In the genomic region with DNA sequence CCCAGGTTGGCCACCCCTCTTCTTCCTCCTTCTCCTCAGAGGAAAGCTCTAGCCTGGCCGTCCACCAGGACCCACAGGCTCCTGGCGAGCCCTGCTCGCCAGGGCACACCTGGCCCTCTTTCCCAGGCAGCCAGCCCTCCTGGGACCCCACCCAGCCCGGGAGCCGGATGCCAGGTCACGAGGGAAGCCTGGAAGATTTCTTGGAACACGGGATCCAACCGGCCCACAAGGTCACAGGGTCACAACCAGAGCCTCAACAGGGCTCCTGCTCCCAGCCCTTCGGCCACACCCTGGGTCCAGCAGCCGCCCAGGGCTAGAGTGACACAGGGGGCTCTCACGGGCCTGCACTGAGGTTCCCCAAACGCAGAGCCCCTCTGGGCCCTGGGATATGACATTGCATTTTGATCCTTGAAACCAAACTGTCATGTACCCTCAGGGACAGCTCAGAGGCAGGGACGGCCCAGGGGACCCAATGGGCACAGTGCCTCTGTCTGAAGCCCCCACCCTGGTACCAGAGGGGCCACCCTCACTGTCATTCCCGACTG, we compare ENCODE assay signal across 14 cellular contexts. TPM values are rescaled to one million over a fixed set of nuclear protein-coding genes. Genes with fewer than 3 reads are reported as not detected.
A peak's percentile ranks its signal among the peaks of the same experiment; 100 is the strongest.
DNase-seq lines count a peak whose midpoint lies in the region; ATAC-seq and TF ChIP-seq lines count a peak whose summit lies in the region.
"Had no signal": no experiment of that assay in that cellular context is flagged by ENCODE, and none has a peak within 500 bp of the region (broad histone marks: within the 10 kb centered on the region; RNA-seq: fewer than 3 reads in every experiment).

No MANE protein-coding gene starts in this region.

- no peak overlapping the region for H2AFZ ChIP-seq in OCI-LY1 (ENCODE audit: low read length)

- no peak for TF ChIP-seq EP300 in esophagus muscularis mucosa (IDR thresholded peaks at IDR 0.05)

- no peak overlapping the region for H3K27ac Mint-ChIP-seq in CD4-positive, CD25-positive, alpha-beta regulatory T cell

- no peaks in the 10 kb centered on the region for H4K20me1 ChIP-seq in OCI-LY1 (ENCODE audit: insufficient read depth, low read length)

- no peaks in the 10 kb centered on the region for H3F3A ChIP-seq in OCI-LY1 (ENCODE audit: insufficient read depth, low read length)

- no peaks in the 10 kb centered on the region for H3K27me3 Mint-ChIP-seq in CD4-positive, CD25-positive, alpha-beta regulatory T cell
- H3K27me3 Mint-ChIP-seq: activated CD4-positive, alpha-beta memory T cell treated with anti-CD3 and anti-CD28 coated beads for 36 hours had no signal

- no peaks in the 10 kb centered on the region for H3K79me2 ChIP-seq in OCI-LY1 (ENCODE audit: insufficient read depth, low read length)

- no peak overlapping the region for H3K4me3 ChIP-seq in CD4-positive, CD25-positive, alpha-beta regulatory T cell (ENCODE audit: low read depth, low read length)
- H3K4me3 ChIP-seq in OCI-LY1 (ENCODE audit: low read depth, low read length, poor library complexity, severe bottlenecking) (no peak overlapping the region), esophagus muscularis mucosa (no peak overlapping the region), skin epidermis (no peak overlapping the region)

- H3K36me3 Mint-ChIP-seq in CD4-positive, CD25-positive, alpha-beta regulatory T cell, result peaks cover 3% of the 10 kb centered on the region

- TF ChIP-seq POLR2A in esophagus muscularis mucosa (IDR thresholded peaks at IDR 0.05; ENCODE audit: low read depth), result peak; percentile 27

- WGBS in esophagus muscularis mucosa, result 58% methylated on average over 11 of the region's 14 CpGs

- peak overlapping the region; percentile 99 for H3K27ac ChIP-seq in CD4-positive, CD25-positive, alpha-beta regulatory T cell (ENCODE audit: insufficient read depth, low read length, poor library complexity, severe bottlenecking)
- H3K27ac ChIP-seq in OCI-LY1 (ENCODE audit: low read depth, low read length, poor library complexity, severe bottlenecking), result peak overlapping the region; percentile 95
- peak overlapping the region; percentile 99 to 100 (median 100) for H3K27ac ChIP-seq in esophagus muscularis mucosa (replicated peaks in 1 of 4)
- peak overlapping the region in 11 of 21 experiments; percentile 0 to 91 (median 57) for H3K27ac ChIP-seq in skin epidermis

- H3K36me3 ChIP-seq in CD4-positive, CD25-positive, alpha-beta regulatory T cell (ENCODE audit: control insufficient read depth, insufficient read depth, low read length), result peaks cover 38% of the 10 kb centered on the region
- H3K36me3 ChIP-seq in OCI-LY1 (ENCODE audit: insufficient read depth, low read length), result peaks cover 27% of the 10 kb centered on the region; the same call in 1 of the 2 replicates
- H3K36me3 ChIP-seq in esophagus muscularis mucosa, result peaks cover 27 to 82% (median 65%) of the 10 kb centered on the region in 4 donors

- no peak for ATAC-seq in CD4-positive, CD25-positive, alpha-beta regulatory T cell (ENCODE audit: low read depth in 2 of 2)
- ATAC-seq in HG03460 (IDR thresholded peaks at IDR 0.05; ENCODE audit: unreplicated experiment), result no peak
- ATAC-seq: activated naive CD4-positive, alpha-beta T cell treated with anti-CD3 and anti-CD28 coated beads, Interleukin-2, amount 50 U/mL, for 72 hours had no signal

- H3K9me3 Mint-ChIP-seq in CD4-positive, CD25-positive, alpha-beta regulatory T cell, result no peaks in the 10 kb centered on the region
- H3K9me3 Mint-ChIP-seq: activated CD4-positive, alpha-beta memory T cell treated with anti-CD3 and anti-CD28 coated beads for 36 hours; activated naive CD4-positive, alpha-beta T cell treated with anti-CD3 and anti-CD28 coated beads, Interleukin-2, amount 50 U/mL, for 72 hours had no signal

- H3K9ac ChIP-seq in OCI-LY1 (ENCODE audit: low read length), result no peak overlapping the region

- no peak for DNase-seq in CD4-positive, CD25-positive, alpha-beta regulatory T cell
- no peak for DNase-seq in esophagus muscularis mucosa (ENCODE audit: extremely low spot score)
- DNase-seq in occipital lobe (lab: John Stamatoyannopoulos, UW), result no peak
- DNase-seq in amygdala (lab: John Stamatoyannopoulos, UW), result no peak
- no peak for DNase-seq in COLO829 (ENCODE audit: low spot score)
- DNase-seq: activated CD4-positive, alpha-beta memory T cell treated with anti-CD3 and anti-CD28 coated beads for 36 hours; Kasumi-1; midbrain; NCI-H2107; T-helper 1 cell had no signal

- H3K27me3 ChIP-seq in CD4-positive, CD25-positive, alpha-beta regulatory T cell (ENCODE audit: control insufficient read depth, insufficient read depth, low read length), result no peaks in the 10 kb centered on the region
- H3K27me3 ChIP-seq in OCI-LY1 (ENCODE audit: insufficient read depth, low read length) (no peaks in the 10 kb centered on the region), esophagus muscularis mucosa (no peaks in the 10 kb centered on the region)

- peak overlapping the region in 3 of 4 donors; percentile 22 to 82 (median 47) for H3K4me3 Mint-ChIP-seq in CD4-positive, CD25-positive, alpha-beta regulatory T cell
- H3K4me3 Mint-ChIP-seq: activated CD4-positive, alpha-beta memory T cell treated with anti-CD3 and anti-CD28 coated beads for 36 hours had no signal

- no peaks in the 10 kb centered on the region for H3K9me2 ChIP-seq in OCI-LY1 (ENCODE audit: low read depth, low read length)

- H3K4me1 Mint-ChIP-seq in CD4-positive, CD25-positive, alpha-beta regulatory T cell, result peaks cover 0 to 69% (median 12%) of the 10 kb centered on the region in 4 donors

- peaks cover 88% of the 10 kb centered on the region for H3K4me1 ChIP-seq in CD4-positive, CD25-positive, alpha-beta regulatory T cell (ENCODE audit: control insufficient read depth, insufficient read depth, low read length, poor library complexity, severe bottlenecking)
- peaks cover 74% of the 10 kb centered on the region for H3K4me1 ChIP-seq in OCI-LY1 (ENCODE audit: insufficient read depth, low read length, severe bottlenecking)
- peaks cover 86 to 95% (median 91%) of the 10 kb centered on the region in 4 donors for H3K4me1 ChIP-seq in esophagus muscularis mucosa

- no peaks in the 10 kb centered on the region for H3K9me3 ChIP-seq in CD4-positive, CD25-positive, alpha-beta regulatory T cell (ENCODE audit: control insufficient read depth in 2 of 2, low read length in 2 of 2)
- no peaks in the 10 kb centered on the region for H3K9me3 ChIP-seq in OCI-LY1 (ENCODE audit: low read length)
- no peaks in the 10 kb centered on the region for H3K9me3 ChIP-seq in esophagus muscularis mucosa

- H3K4me2 ChIP-seq in OCI-LY1 (ENCODE audit: low read length), result no peak overlapping the region

- TF ChIP-seq CTCF in OCI-LY1 (IDR thresholded peaks at IDR 0.05; ENCODE audit: low read length), result no peak
- no peak for TF ChIP-seq CTCF in esophagus muscularis mucosa (IDR thresholded peaks at IDR 0.05)

- intact Hi-C loops in esophagus muscularis mucosa (cut with DNase I), result no loop called here

RNA-seq across cellular contexts. Expression of a gene that starts 5.5 kb away (rescaled TPM):
- total RNA-seq in CD4-positive, CD25-positive, alpha-beta regulatory T cell, result 340 TPM
- polyA plus RNA-seq in CD4-positive, CD25-positive, alpha-beta regulatory T cell, result 10 to 100 TPM; 28.7 to 38.2 (median 32.0) TPM
- total RNA-seq in esophagus muscularis mucosa (100 to 1,000 TPM; 113 to 267 (median 193) TPM), occipital lobe (16.8 TPM)

RNA-seq across cellular contexts. Expression of a gene that starts 30.1 kb away (rescaled TPM):
- 58.6 TPM for total RNA-seq in CD4-positive, CD25-positive, alpha-beta regulatory T cell
- polyA plus RNA-seq in CD4-positive, CD25-positive, alpha-beta regulatory T cell, result 1 to 10 TPM; 3.2 to 5.4 (median 4.7) TPM
- total RNA-seq in esophagus muscularis mucosa (100 to 1,000 TPM in 1 of 4 donors, 10 to 100 TPM in 3; 52.8 to 137 (median 77.1) TPM), occipital lobe (49.1 TPM)

RNA-seq across cellular contexts. Expression of a gene that starts 50.6 kb away (rescaled TPM):
- total RNA-seq in CD4-positive, CD25-positive, alpha-beta regulatory T cell, result 131 TPM
- polyA plus RNA-seq in CD4-positive, CD25-positive, alpha-beta regulatory T cell, result 10 to 100 TPM; 73.6 to 91.1 (median 88.0) TPM
- total RNA-seq in esophagus muscularis mucosa (10 to 100 TPM; 43.6 to 85.2 (median 56.3) TPM), occipital lobe (14.2 TPM)

RNA-seq across cellular contexts. Expression of a gene that starts 51.1 kb away (rescaled TPM):
- 16.5 TPM for total RNA-seq in CD4-positive, CD25-positive, alpha-beta regulatory T cell
- polyA plus RNA-seq in CD4-positive, CD25-positive, alpha-beta regulatory T cell, result under 1 TPM; 0.47 to 0.82 (median 0.70) TPM
- total RNA-seq in esophagus muscularis mucosa (1 to 10 TPM; 1.9 to 6.0 (median 3.9) TPM), occipital lobe (2.2 TPM)
